ENCODE assay signal across 24 cellular contexts in the genomic region with DNA sequence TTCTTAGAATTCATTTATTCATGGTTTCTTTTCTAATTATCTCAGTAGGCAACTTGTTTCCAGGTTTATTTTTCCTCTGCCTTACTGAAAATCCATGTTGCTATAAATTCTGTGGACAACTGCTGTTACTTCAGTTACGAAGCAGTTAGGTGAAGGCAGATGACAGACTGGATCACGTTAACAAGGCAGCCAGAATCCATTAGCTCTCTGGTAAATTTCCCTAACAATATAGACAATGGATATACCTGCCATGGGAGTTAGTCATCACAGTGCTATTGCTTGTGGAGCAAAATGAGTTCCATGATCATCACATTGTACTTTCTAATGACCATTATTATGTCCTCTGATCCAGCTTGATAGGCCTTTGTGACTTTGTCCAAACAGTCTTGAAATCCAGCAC.
"Had no signal": no experiment of that assay in that cellular context is flagged by ENCODE, and none has a peak within 500 bp of the region (broad histone marks: within the 10 kb centered on the region; RNA-seq: fewer than 3 reads in every experiment).

No MANE protein-coding gene starts in this region.

- H3K4me3 ChIP-seq: colonic mucosa, heart left ventricle, left lung, tibial nerve, uterus had no signal

- H2AFZ ChIP-seq: parathyroid adenoma had no signal

- H3K27ac ChIP-seq: colonic mucosa, heart left ventricle, left lung, neutrophil, parathyroid adenoma, tibial nerve, uterus had no signal

- DNase-seq: activated CD4-positive, alpha-beta memory T cell treated with anti-CD3 and anti-CD28 coated beads, Interleukin-2, amount 10 ng/mL, durations not matched to agents 7 days and 5 days; activated CD4-positive, alpha-beta T cell treated with anti-CD3 and anti-CD28 coated beads for 4 hours; activated effector memory CD4-positive, alpha-beta T cell treated with anti-CD3 and anti-CD28 coated beads, Interleukin-2, amount 50 U/mL, for 16 hours; activated T-cell treated with anti-CD3 and anti-CD28 coated beads, Interleukin-2, amount 50 U/mL, for 4 hours; amygdala; central memory CD4-positive, alpha-beta T cell; colonic mucosa; foreskin fibroblast; heart left ventricle; kidney; left lung; mammary epithelial cell; naive thymus-derived CD4-positive, alpha-beta T cell; retina; stimulated activated CD4-positive, alpha-beta T cell treated with anti-CD3 and anti-CD28 coated beads, Interleukin-12 subunit alpha, Interleukin-12 subunit beta, amount 100 ng/mL, for 4 hours; substantia nigra; T-helper 2 cell; uterus had no signal

- H3K36me3 Mint-ChIP-seq: activated naive CD4-positive, alpha-beta T cell treated with anti-CD3 and anti-CD28 coated beads, Interleukin-2, amount 50 U/mL, for 72 hours; brain; stimulated activated memory B cell treated with anti-CD40 and anti-IgM and Interleukin-4, amounts not matched to agents 10 μg/mL and 1 μg/mL and 100 μg/mL, for 72 hours had no signal

- H3K79me2 ChIP-seq: parathyroid adenoma had no signal

- FAIRE-seq: kidney had no signal

- H3K27ac Mint-ChIP-seq: activated CD4-positive, alpha-beta memory T cell treated with anti-CD3 and anti-CD28 coated beads, Interleukin-2, amount 10 ng/mL, durations not matched to agents 7 days and 5 days; activated naive CD4-positive, alpha-beta T cell treated with anti-CD3 and anti-CD28 coated beads, Interleukin-2, amount 50 U/mL, for 72 hours; brain; naive thymus-derived CD4-positive, alpha-beta T cell; stimulated activated memory B cell treated with anti-CD40 and anti-IgM and Interleukin-4, amounts not matched to agents 10 μg/mL and 1 μg/mL and 100 μg/mL, for 72 hours had no signal

- H3K4me1 ChIP-seq: colonic mucosa, heart left ventricle, left lung, parathyroid adenoma, tibial nerve, uterus had no signal

- H3K4me3 Mint-ChIP-seq: activated CD4-positive, alpha-beta memory T cell treated with anti-CD3 and anti-CD28 coated beads, Interleukin-2, amount 10 ng/mL, durations not matched to agents 7 days and 5 days; activated T-cell treated with anti-CD3 and anti-CD28 coated beads, Interleukin-2, amount 50 U/mL, for 4 hours; brain; naive thymus-derived CD4-positive, alpha-beta T cell; stimulated activated memory B cell treated with anti-CD40 and anti-IgM and Interleukin-4, amounts not matched to agents 10 μg/mL and 1 μg/mL and 100 μg/mL, for 72 hours had no signal

- H3K9me3 Mint-ChIP-seq: activated CD4-positive, alpha-beta memory T cell treated with anti-CD3 and anti-CD28 coated beads, Interleukin-2, amount 10 ng/mL, durations not matched to agents 7 days and 5 days; activated T-cell treated with anti-CD3 and anti-CD28 coated beads, Interleukin-2, amount 50 U/mL, for 4 hours; brain; naive thymus-derived CD4-positive, alpha-beta T cell; stimulated activated memory B cell treated with anti-CD40 and anti-IgM and Interleukin-4, amounts not matched to agents 10 μg/mL and 1 μg/mL and 100 μg/mL, for 72 hours had no signal

- H3K27me3 Mint-ChIP-seq: activated CD4-positive, alpha-beta memory T cell treated with anti-CD3 and anti-CD28 coated beads, Interleukin-2, amount 10 ng/mL, durations not matched to agents 7 days and 5 days; brain; naive thymus-derived CD4-positive, alpha-beta T cell; stimulated activated memory B cell treated with anti-CD40 and anti-IgM and Interleukin-4, amounts not matched to agents 10 μg/mL and 1 μg/mL and 100 μg/mL, for 72 hours had no signal

- H3K9me3 ChIP-seq: colonic mucosa, heart left ventricle, left lung, neutrophil, tibial nerve, uterus had no signal

- H3K4me1 Mint-ChIP-seq: activated CD4-positive, alpha-beta memory T cell treated with anti-CD3 and anti-CD28 coated beads, Interleukin-2, amount 10 ng/mL, durations not matched to agents 7 days and 5 days; brain; stimulated activated memory B cell treated with anti-CD40 and anti-IgM and Interleukin-4, amounts not matched to agents 10 μg/mL and 1 μg/mL and 100 μg/mL, for 72 hours had no signal

- H3K36me3 ChIP-seq: colonic mucosa, heart left ventricle, left lung, neutrophil, tibial nerve, uterus had no signal

- H3K9ac ChIP-seq: parathyroid adenoma had no signal

- H3K27me3 ChIP-seq: colonic mucosa, heart left ventricle, left lung, neutrophil, tibial nerve, uterus had no signal
